ENCODE assay signal across 20 cellular contexts in the genomic region with DNA sequence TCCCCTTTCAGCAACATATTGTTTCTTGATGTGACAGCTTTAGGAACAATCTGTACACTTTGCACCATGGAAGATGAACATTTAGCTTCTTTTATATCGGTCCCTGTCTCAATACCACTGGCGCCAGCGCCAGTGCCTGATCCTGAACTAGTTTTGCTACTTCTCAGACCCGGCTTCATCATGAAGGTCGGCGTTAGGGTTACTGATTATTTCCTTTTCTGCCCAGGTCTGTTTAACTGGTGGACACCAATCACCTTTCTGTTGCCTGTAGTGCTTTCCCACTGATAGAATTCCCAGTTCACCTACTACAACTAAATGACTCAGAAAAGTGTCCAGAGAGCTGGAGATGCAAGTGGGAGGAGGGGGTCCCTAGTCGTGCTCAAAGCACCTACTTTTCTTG.
DNase-seq lines count a peak whose midpoint lies in the region; ATAC-seq, FAIRE-seq and TF ChIP-seq lines count a peak whose summit lies in the region.
"Had no signal": no experiment of that assay in that cellular context is flagged by ENCODE, and none has a peak within 500 bp of the region (broad histone marks: within the 10 kb centered on the region; RNA-seq: fewer than 3 reads in every experiment).

No MANE protein-coding gene starts in this region.

- H4K20me1 ChIP-seq in GM23338 (replicated peaks; ENCODE audit: insufficient read depth), result no peaks in the 10 kb centered on the region
- H4K20me1 ChIP-seq: BLaER1 treated with 17β-estradiol and CSF1 and Interleukin-3, amounts not matched to agents 10 nM and 100 nM had no signal

- H3K27ac ChIP-seq in GM23338 (ENCODE audit: low read depth), result no peak overlapping the region
- H3K27ac ChIP-seq in SK-N-MC, result peak overlapping the region; percentile 67
- H3K27ac ChIP-seq: BLaER1 treated with 17β-estradiol and CSF1 and Interleukin-3, amounts not matched to agents 10 nM and 100 nM had no signal

- intact Hi-C loops in CD14-positive monocyte (cut with micrococcal nuclease), result no loop called here

- H3K4me1 Mint-ChIP-seq in GM23338 (peaks cover 26% of the 10 kb centered on the region), endothelial cell (ENCODE audit: unreplicated experiment) (peaks cover 3% of the 10 kb centered on the region), nephron progenitor cell (peaks cover 65% of the 10 kb centered on the region), CD14-positive monocyte (no peaks in the 10 kb centered on the region)
- H3K4me1 Mint-ChIP-seq: B cell; CD4-positive, alpha-beta memory T cell had no signal

- peaks cover 4% of the 10 kb centered on the region for H3K27me3 Mint-ChIP-seq in GM23338 (ENCODE audit: insufficient read depth, low read depth, poor library complexity)
- H3K27me3 Mint-ChIP-seq in endothelial cell (ENCODE audit: unreplicated experiment), result peaks cover 5% of the 10 kb centered on the region
- H3K27me3 Mint-ChIP-seq in nephron progenitor cell (ENCODE audit: low read depth, poor library complexity), result peaks cover 2% of the 10 kb centered on the region
- H3K27me3 Mint-ChIP-seq in CD14-positive monocyte (ENCODE audit: low read depth in 3 of 3), result peaks cover 1 to 2% (median 2%) of the 10 kb centered on the region in 3 donors

- no peak overlapping the region for H3K4me2 ChIP-seq in GM23338

- no peak for ATAC-seq in GM23338
- ATAC-seq in GM19397 (IDR thresholded peaks at IDR 0.05; ENCODE audit: unreplicated experiment), result no peak

- H3K27me3 ChIP-seq in GM23338 (ENCODE audit: insufficient read depth), result no peaks in the 10 kb centered on the region
- H3K27me3 ChIP-seq: BLaER1 treated with 17β-estradiol and CSF1 and Interleukin-3, amounts not matched to agents 10 nM and 100 nM had no signal

- H3F3A ChIP-seq in GM23338 (replicated peaks; ENCODE audit: low read depth), result no peaks in the 10 kb centered on the region

- H3K9me3 Mint-ChIP-seq in GM23338, result no peaks in the 10 kb centered on the region; the same call in 2 of the 3 replicates
- H3K9me3 Mint-ChIP-seq in endothelial cell (ENCODE audit: unreplicated experiment), result no peaks in the 10 kb centered on the region
- H3K9me3 Mint-ChIP-seq in nephron progenitor cell, result no peaks in the 10 kb centered on the region
- H3K9me3 Mint-ChIP-seq in CD14-positive monocyte, result peaks cover 0 to 10% (median 3%) of the 10 kb centered on the region in 7 donors

- H3K4me1 ChIP-seq in GM23338 (ENCODE audit: insufficient read depth), result no peaks in the 10 kb centered on the region; the same call in none of the 2 replicates
- H3K4me1 ChIP-seq: HAP-1 had no signal

- H3K36me3 ChIP-seq in GM23338 (ENCODE audit: insufficient read depth) (no peaks in the 10 kb centered on the region), SK-N-MC (ENCODE audit: insufficient read depth, low read length) (no peaks in the 10 kb centered on the region)
- H3K36me3 ChIP-seq: BLaER1 treated with 17β-estradiol and CSF1 and Interleukin-3, amounts not matched to agents 10 nM and 100 nM; HAP-1 had no signal

- H3K27ac Mint-ChIP-seq in GM23338 (no peak overlapping the region), endothelial cell (ENCODE audit: unreplicated experiment) (peak overlapping the region; percentile 4), nephron progenitor cell (peak overlapping the region; percentile 98), CD14-positive monocyte (no peak overlapping the region)
- H3K27ac Mint-ChIP-seq: B cell; CD4-positive, alpha-beta memory T cell had no signal

- no peak for FAIRE-seq in frontal cortex (lab: Jason Lieb, UNC)
- FAIRE-seq: GM12891, GM18507, H54 had no signal

- H3K36me3 Mint-ChIP-seq in GM23338 (ENCODE audit: low read depth), result no peaks in the 10 kb centered on the region
- no peaks in the 10 kb centered on the region for H3K36me3 Mint-ChIP-seq in endothelial cell (ENCODE audit: low read depth, unreplicated experiment)
- no peaks in the 10 kb centered on the region for H3K36me3 Mint-ChIP-seq in nephron progenitor cell (ENCODE audit: low read depth)
- no peaks in the 10 kb centered on the region for H3K36me3 Mint-ChIP-seq in CD14-positive monocyte
- H3K36me3 Mint-ChIP-seq: CD4-positive, alpha-beta memory T cell had no signal

- H3K4me3 ChIP-seq in GM23338, result no peak overlapping the region
- no peak overlapping the region for H3K4me3 ChIP-seq in SK-N-MC
- H3K4me3 ChIP-seq: BLaER1 treated with 17β-estradiol and CSF1 and Interleukin-3, amounts not matched to agents 10 nM and 100 nM; HAP-1 had no signal

- no peaks in the 10 kb centered on the region for H3K79me2 ChIP-seq in GM23338 (replicated peaks; ENCODE audit: insufficient read depth)

- H3K9me3 ChIP-seq in SK-N-MC (ENCODE audit: low read depth, low read length), result no peaks in the 10 kb centered on the region
- H3K9me3 ChIP-seq: HAP-1 had no signal

- H3K9ac ChIP-seq in SK-N-MC (ENCODE audit: insufficient read length), result no peak overlapping the region
- H3K9ac ChIP-seq: BLaER1 treated with 17β-estradiol and CSF1 and Interleukin-3, amounts not matched to agents 10 nM and 100 nM had no signal

- TF ChIP-seq CTCF in GM23338 (conservative IDR thresholded peaks at IDR 0.05; ENCODE audit: low read depth in 2 of 2), result no peak
- TF ChIP-seq CTCF in endothelial cell (IDR thresholded peaks at IDR 0.05; ENCODE audit: unreplicated experiment), result no peak
- TF ChIP-seq CTCF in nephron progenitor cell (IDR thresholded peaks at IDR 0.05), result no peak
- no peak for TF ChIP-seq CTCF in CD14-positive monocyte (IDR thresholded peaks at IDR 0.05)

- H3K9me2 ChIP-seq in GM23338 (ENCODE audit: insufficient read depth), result no peaks in the 10 kb centered on the region

- H2AFZ ChIP-seq in GM23338, result peak overlapping the region; percentile 72

- DNase-seq in GM23338 (ENCODE audit: low spot score) (no peak), SK-N-MC (ENCODE audit: low read depth, low spot score) (no peak), endothelial cell (ENCODE audit: low spot score) (no peak), nephron progenitor cell (no peak), HCEC 1CT (no peak), CD14-positive monocyte (ENCODE audit: low spot score) (no peak), frontal cortex (ENCODE audit: low spot score in 2 of 2) (no peak)
- DNase-seq: Calu3; CD4-positive, alpha-beta memory T cell; COR-L47; DMS53; GF-D8; GOT3 had no signal

- no peak overlapping the region for H3K4me3 Mint-ChIP-seq in GM23338
- no peak overlapping the region for H3K4me3 Mint-ChIP-seq in endothelial cell (ENCODE audit: unreplicated experiment)
- H3K4me3 Mint-ChIP-seq in nephron progenitor cell, result peak overlapping the region; percentile 4
- no peak overlapping the region for H3K4me3 Mint-ChIP-seq in CD14-positive monocyte
- H3K4me3 Mint-ChIP-seq: B cell had no signal

TF ChIP-seq in GM23338, 12 proteins besides CTCF, POLR2A, EP300 and RAD21 (continues in another document):
- TF ChIP-seq ZNF114 (CRISPR knock-in tag; IDR thresholded peaks at IDR 0.05), result no peak
- no peak for TF ChIP-seq ZNF331 (CRISPR knock-in tag; IDR thresholded peaks at IDR 0.05; ENCODE audit: low read depth)
- TF ChIP-seq EZH2phosphoT487 (IDR thresholded peaks at IDR 0.05; ENCODE audit: unreplicated experiment), result no peak
- no peak for TF ChIP-seq CREB1 (CRISPR knock-in tag; IDR thresholded peaks at IDR 0.05; ENCODE audit: low read depth)
- no peak for TF ChIP-seq EZH2 (IDR thresholded peaks at IDR 0.05; ENCODE audit: low read depth, unreplicated experiment)
- TF ChIP-seq STAT1 (IDR thresholded peaks at IDR 0.05; ENCODE audit: unreplicated experiment), result no peak
- TF ChIP-seq, protein P1, sequence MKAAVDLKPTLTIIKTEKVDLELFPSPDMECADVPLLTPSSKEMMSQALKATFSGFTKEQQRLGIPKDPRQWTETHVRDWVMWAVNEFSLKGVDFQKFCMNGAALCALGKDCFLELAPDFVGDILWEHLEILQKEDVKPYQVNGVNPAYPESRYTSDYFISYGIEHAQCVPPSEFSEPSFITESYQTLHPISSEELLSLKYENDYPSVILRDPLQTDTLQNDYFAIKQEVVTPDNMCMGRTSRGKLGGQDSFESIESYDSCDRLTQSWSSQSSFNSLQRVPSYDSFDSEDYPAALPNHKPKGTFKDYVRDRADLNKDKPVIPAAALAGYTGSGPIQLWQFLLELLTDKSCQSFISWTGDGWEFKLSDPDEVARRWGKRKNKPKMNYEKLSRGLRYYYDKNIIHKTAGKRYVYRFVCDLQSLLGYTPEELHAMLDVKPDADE (IDR thresholded peaks at IDR 0.05), result no peak
- TF ChIP-seq POLR2AphosphoS5 (IDR thresholded peaks at IDR 0.05; ENCODE audit: low read depth), result no peak

Comparison
In these comparisons a context has a peak if more than half of its experiments do, and no peak if none do; other contexts are left out.
1. H3K27ac Mint-ChIP-seq: peak in endothelial cell (single experiment) and nephron progenitor cell (single experiment); none in GM23338 (single experiment) and CD14-positive monocyte (0 of 7).